8 cellular contexts compared by ENCODE assay signal in genomic region chr4:48906283-48907173, GRCh38. TPM values are rescaled to one million over a fixed set of nuclear protein-coding genes. Genes with fewer than 3 reads are reported as not detected.
A peak's percentile ranks its signal among the peaks of the same experiment; 100 is the strongest.
DNase-seq lines count a peak whose midpoint lies in the region; ATAC-seq and TF ChIP-seq lines count a peak whose summit lies in the region.

OCIAD2 (minus strand) TSS chr4:48906774; CDS start chr4:48904549, 2,225 bp downstream.

- H3K27ac Mint-ChIP-seq in brain (peak within 1 kb of the TSS; percentile 74 to 96 (median 91)), immature natural killer cell (peak within 1 kb of the TSS; percentile 79 to 93 (median 90))

- H3K36me3 Mint-ChIP-seq in brain: peaks cover 13% of the 10 kb centered on the region
- peaks cover 8 to 12% (median 10%) of the 10 kb centered on the region in 3 donors for H3K36me3 Mint-ChIP-seq in immature natural killer cell

- in situ Hi-C loops in GM13977 (cut with MboI; ENCODE audit: low pct_unique_long_range_greater_than_20kb, low sequenced_read_pairs, unreplicated experiment): no loop called here

- peak within 1 kb of the TSS; percentile 83 to 94 (median 87) for H3K4me3 Mint-ChIP-seq in brain
- peak within 1 kb of the TSS; percentile 92 to 98 (median 93) for H3K4me3 Mint-ChIP-seq in immature natural killer cell

- H3K27me3 Mint-ChIP-seq in brain (peaks cover 11% of the 10 kb centered on the region), immature natural killer cell (ENCODE audit: low read depth in 3 of 3) (peaks cover 0 to 4% (median 0%) of the 10 kb centered on the region in 3 donors)

- DNase-seq in GM13977 (ENCODE audit: low spot score) (peak; percentile 87), NCI-H1417 treated with DMSO at 0.1 percent for 48 hours (lab: John Stamatoyannopoulos, UW) (peak; percentile 53), T-helper 22 cell (ENCODE audit: low read depth) (peak; percentile 74), immature natural killer cell (peak; percentile 71 to 77 (median 73)), midbrain (lab: John Stamatoyannopoulos, UW) (no peak)
- peak; percentile 63 to 76 for DNase-seq in stimulated activated CD4-positive, alpha-beta T cell treated with anti-CD3 and anti-CD28 coated beads, Interleukin-1b, Interleukin-23, amount 100 ng/mL, for 4 hours (ENCODE audit: low read depth in 2 of 2)

- TF ChIP-seq CTCF in GM13977 (IDR thresholded peaks at IDR 0.05; ENCODE audit: extremely low read depth, insufficient read depth, missing control alignments) (peak; percentile 46), brain (conservative IDR thresholded peaks at IDR 0.05) (no peak)

- H3K9me3 Mint-ChIP-seq in brain: peaks cover 0 to 4% (median 0%) of the 10 kb centered on the region in 5 experiments
- H3K9me3 Mint-ChIP-seq in immature natural killer cell: no peaks in the 10 kb centered on the region

- peaks cover 24% of the 10 kb centered on the region for H3K4me1 Mint-ChIP-seq in brain
- H3K4me1 Mint-ChIP-seq in immature natural killer cell: peaks cover 18 to 26% of the 10 kb centered on the region in 2 donors

- ATAC-seq in HG02763 (IDR thresholded peaks at IDR 0.05; ENCODE audit: unreplicated experiment): peak; percentile 98

RNA-seq across cellular contexts. Expression of gene OCIAD2, which starts in this region (rescaled TPM):
- 201 TPM for polyA plus RNA-seq in brain (ENCODE audit: insufficient read depth, low read depth, low replicate concordance)
- 100 to 1,000 TPM in 1 of 3 donors, 10 to 100 TPM in 2; 85.4 to 174 (median 91.3) TPM for polyA plus RNA-seq in immature natural killer cell
